In genomic region chr6:154593122-154593521, GRCh38 we compare ENCODE assay signal across 1 cellular context.
TF ChIP-seq lines count a peak whose summit lies in the region.

No MANE protein-coding gene starts in this region.

TF ChIP-seq in GM12878, 131 proteins besides CTCF, POLR2A, EP300 and RAD21 (continued from another document):
- TF ChIP-seq, protein P1, sequence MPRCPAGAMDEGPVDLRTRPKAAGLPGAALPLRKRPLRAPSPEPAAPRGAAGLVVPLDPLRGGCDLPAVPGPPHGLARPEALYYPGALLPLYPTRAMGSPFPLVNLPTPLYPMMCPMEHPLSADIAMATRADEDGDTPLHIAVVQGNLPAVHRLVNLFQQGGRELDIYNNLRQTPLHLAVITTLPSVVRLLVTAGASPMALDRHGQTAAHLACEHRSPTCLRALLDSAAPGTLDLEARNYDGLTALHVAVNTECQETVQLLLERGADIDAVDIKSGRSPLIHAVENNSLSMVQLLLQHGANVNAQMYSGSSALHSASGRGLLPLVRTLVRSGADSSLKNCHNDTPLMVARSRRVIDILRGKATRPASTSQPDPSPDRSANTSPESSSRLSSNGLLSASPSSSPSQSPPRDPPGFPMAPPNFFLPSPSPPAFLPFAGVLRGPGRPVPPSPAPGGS (IDR thresholded peaks at IDR 0.05; ENCODE audit: borderline replicate concordance, insufficient read depth, low read depth, low read length, poor library complexity, severe bottlenecking): no peak
- TF ChIP-seq, protein P2, sequence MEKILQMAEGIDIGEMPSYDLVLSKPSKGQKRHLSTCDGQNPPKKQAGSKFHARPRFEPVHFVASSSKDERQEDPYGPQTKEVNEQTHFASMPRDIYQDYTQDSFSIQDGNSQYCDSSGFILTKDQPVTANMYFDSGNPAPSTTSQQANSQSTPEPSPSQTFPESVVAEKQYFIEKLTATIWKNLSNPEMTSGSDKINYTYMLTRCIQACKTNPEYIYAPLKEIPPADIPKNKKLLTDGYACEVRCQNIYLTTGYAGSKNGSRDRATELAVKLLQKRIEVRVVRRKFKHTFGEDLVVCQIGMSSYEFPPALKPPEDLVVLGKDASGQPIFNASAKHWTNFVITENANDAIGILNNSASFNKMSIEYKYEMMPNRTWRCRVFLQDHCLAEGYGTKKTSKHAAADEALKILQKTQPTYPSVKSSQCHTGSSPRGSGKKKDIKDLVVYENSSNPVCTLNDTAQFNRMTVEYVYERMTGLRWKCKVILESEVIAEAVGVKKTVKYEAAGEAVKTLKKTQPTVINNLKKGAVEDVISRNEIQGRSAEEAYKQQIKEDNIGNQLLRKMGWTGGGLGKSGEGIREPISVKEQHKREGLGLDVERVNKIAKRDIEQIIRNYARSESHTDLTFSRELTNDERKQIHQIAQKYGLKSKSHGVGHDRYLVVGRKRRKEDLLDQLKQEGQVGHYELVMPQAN (conservative IDR thresholded peaks at IDR 0.05): no peak
- no peak for TF ChIP-seq SMAD1 (IDR thresholded peaks at IDR 0.05; ENCODE audit: low read depth, partially characterized antibody)
- no peak for TF ChIP-seq ESRRA (IDR thresholded peaks at IDR 0.05; ENCODE audit: low read length)
- no peak for TF ChIP-seq YBX1 (IDR thresholded peaks at IDR 0.05)
- no peak for TF ChIP-seq NFXL1 (IDR thresholded peaks at IDR 0.05; ENCODE audit: borderline replicate concordance)
- TF ChIP-seq USF2 (IDR thresholded peaks at IDR 0.05; ENCODE audit: borderline replicate concordance, low read depth, low read length): no peak
